8 cellular contexts compared by ENCODE assay signal in genomic region chr17:37358830-37359681, GRCh38. TPM values are rescaled to one million over a fixed set of nuclear protein-coding genes. Genes with fewer than 3 reads are reported as not detected.
A peak's percentile ranks its signal among the peaks of the same experiment; 100 is the strongest.
DNase-seq lines count a peak whose midpoint lies in the region; ATAC-seq, FAIRE-seq and TF ChIP-seq lines count a peak whose summit lies in the region.

No MANE protein-coding gene starts in this region.

- CTCF ChIA-PET in H1 (lab: Charles Lee; ENCODE audit: partially characterized antibody) = interaction anchor here (1.0 to 1.6 kb wide), 5 partner anchors 9 to 38 kb away, joined by 3 to 7 read pairs (median 4); no protein-coding TSS in a partner anchor

- peaks cover 3 to 4% of the 10 kb centered on the region in 2 experiments for H4K20me1 ChIP-seq in H1 (replicated peaks in 1 of 2; ENCODE audit: control insufficient read depth in 1 of 2, insufficient read depth in 2 of 2, low read length in 2 of 2)

- POLR2A ChIA-PET in H1 (lab: Charles Lee; ENCODE audit: partially characterized antibody) = interaction anchor here (0.6 to 2.3 kb wide), 24 partner anchors 9 to 1598 kb away, joined by 3 to 15 read pairs (median 4); partner anchors contain the start of genes ACACA and TADA2A

- peak overlapping the region; percentile 75 to 84 for H3K4me2 ChIP-seq in H1 (ENCODE audit: insufficient read depth in 1 of 2, low read depth in 2 of 2, low read length in 2 of 2)

- peak overlapping the region; percentile 83 to 95 (median 88) for H3K4me3 ChIP-seq in H1 (ENCODE audit: extremely low read depth in 1 of 4, insufficient read depth in 2 of 4, low read depth in 3 of 4, low read length in 4 of 4)

- peak overlapping the region; percentile 77 for H2AFZ ChIP-seq in H1 (ENCODE audit: low read length)

- no peak overlapping the region for H3K23ac ChIP-seq in H1 (ENCODE audit: insufficient read length)

- no peak for FAIRE-seq in H1 (lab: Jason Lieb, UNC)

- peak overlapping the region; percentile 77 for H3K56ac ChIP-seq in H1 (replicated peaks; ENCODE audit: insufficient read length, low read depth, low read length)

- H4K5ac ChIP-seq in H1 (ENCODE audit: insufficient read length, low read depth, low read length) = peak overlapping the region; percentile 92

- peak overlapping the region; percentile 99 for H2BK12ac ChIP-seq in H1 (ENCODE audit: low read depth, low read length)

- peak overlapping the region; percentile 95 for H2BK5ac ChIP-seq in H1 (ENCODE audit: low read depth, low read length)

- H3K27me3 ChIP-seq in H1 (replicated peaks in 1 of 4; ENCODE audit: control insufficient read depth in 3 of 4, extremely low read depth in 1 of 4, insufficient read depth in 3 of 4, low read length in 3 of 4) = no peaks in the 10 kb centered on the region

- no peak overlapping the region for H2BK15ac ChIP-seq in H1 (ENCODE audit: low read length)

- H3K14ac ChIP-seq in H1 (ENCODE audit: insufficient read length) = peak overlapping the region; percentile 58

- H3K4ac ChIP-seq in H1 (replicated peaks; ENCODE audit: insufficient read length, low read depth, low read length) = peak overlapping the region; percentile 98

- H3K23me2 ChIP-seq in H1 (ENCODE audit: low read depth, low read length) = peaks cover 10% of the 10 kb centered on the region

- peak in 1 of 2 experiments; percentile 21; a peak in 2 of 4 replicates for TF ChIP-seq RAD21 in H1 (IDR thresholded peaks at IDR 0.05 in 1 of 2, conservative IDR thresholded peaks at IDR 0.05 in 1 of 2; ENCODE audit: low read depth in 2 of 2, low read length in 2 of 2)

- no peak overlapping the region for H2BK20ac ChIP-seq in H1 (ENCODE audit: low read length)

- H3K79me2 ChIP-seq in H1 (ENCODE audit: control insufficient read depth in 1 of 2, insufficient read depth in 2 of 2, low read length in 2 of 2) = peaks cover 25 to 43% of the 10 kb centered on the region in 2 experiments

- H4K91ac ChIP-seq in H1 (replicated peaks; ENCODE audit: insufficient read length, low read length) = peak overlapping the region; percentile 98

- peaks cover 3% of the 10 kb centered on the region; the same call in 1 of the 2 replicates for H3K79me1 ChIP-seq in H1 (ENCODE audit: low read depth, low read length)

- peak in 1 of 2 experiments; percentile 64; a peak in 1 of 3 replicates for TF ChIP-seq POLR2A in H1 (IDR thresholded peaks at IDR 0.05; ENCODE audit: control extremely low read depth in 1 of 2, low read depth in 2 of 2, low read length in 2 of 2)

- H3K9ac ChIP-seq in H1 (replicated peaks in 1 of 4; ENCODE audit: extremely low read depth in 1 of 4, low read depth in 3 of 4, low read length in 3 of 4) = peak overlapping the region; percentile 77 to 85 (median 80)

- H3K36me3 ChIP-seq in H1 (ENCODE audit: control insufficient read depth in 2 of 4, insufficient read depth in 4 of 4, low read length in 3 of 4) = peaks cover 0 to 3% (median 0%) of the 10 kb centered on the region in 4 experiments; a peak in 1 of 8 replicates

- peak overlapping the region; percentile 97 for H2BK120ac ChIP-seq in H1 (replicated peaks; ENCODE audit: low read depth, low read length)

- peak overlapping the region; percentile 94 for H4K8ac ChIP-seq in H1 (ENCODE audit: extremely low read depth, insufficient read depth, low read length)

- ATAC-seq in GM19468 (IDR thresholded peaks at IDR 0.05; ENCODE audit: extremely low read depth, unreplicated experiment) = peak; percentile 90

- peak overlapping the region; percentile 69 for H3K27ac ChIP-seq in H1 (ENCODE audit: low read depth, low read length)

- DNase-seq in COR-L47 (lab: John Stamatoyannopoulos, UW) (peak; percentile 67), HS-27A (ENCODE audit: low read depth) (peak; percentile 68), H1 (ENCODE audit: low read depth in 1 of 2, low spot score in 2 of 2) (peak; percentile 96), mesenteric fat pad (ENCODE audit: low spot score) (peak; percentile 98)
- DNase-seq in NK-92 treated with Interleukin-12 subunit alpha and Interleukin-12 subunit beta, amount 100 ng/mL, for 24 hours (lab: John Stamatoyannopoulos, UW) = peak; percentile 96
- peak; percentile 78 to 90 (median 81) for DNase-seq in activated CD8-positive, alpha-beta memory T cell treated with anti-CD3 and anti-CD28 coated beads for 48 hours (ENCODE audit: low read depth in 2 of 3, low spot score in 2 of 3)
- DNase-seq in stimulated activated CD8-positive, alpha-beta memory T cell treated with anti-CD3 and anti-CD28 coated beads, Interleukin-15, amount 100 ng/mL, for 1 hour (ENCODE audit: low read depth) = peak; percentile 70

- no peaks in the 10 kb centered on the region for H3K9me3 ChIP-seq in H1 (ENCODE audit: insufficient read depth in 2 of 2, low read depth in 1 of 2, low read length in 1 of 2)

- H3K18ac ChIP-seq in H1 (ENCODE audit: extremely low read depth, low read length) = peak overlapping the region; percentile 97

- TF ChIP-seq EP300 in H1 (IDR thresholded peaks at IDR 0.05; ENCODE audit: borderline replicate concordance in 1 of 2, low read depth in 2 of 2, low read length in 2 of 2) = no peak

- H3K4me1 ChIP-seq in H1 (replicated peaks in 1 of 4; ENCODE audit: control insufficient read depth in 3 of 4, insufficient read depth in 4 of 4, low read length in 3 of 4) = peaks cover 0 to 12% (median 7%) of the 10 kb centered on the region in 4 experiments; a peak in 6 of 7 replicates

- 0 out of 2 replicates have a peak overlapping the region, but pooled peaks have one; percentile 46 for H2AK5ac ChIP-seq in H1 (ENCODE audit: low read depth, low read length)

- TF ChIP-seq CTCF in H1 (IDR thresholded peaks at IDR 0.05; ENCODE audit: control extremely low read depth in 1 of 3, insufficient read depth in 1 of 3, low read depth in 1 of 3, low read length in 3 of 3) = peak in 2 of 3 experiments; percentile 32 to 34; a peak in 2 of 4 replicates

- 2% methylated on average over 35 of the region's 88 CpGs; no CpG with 5 or more reads in 1 of the 2 experiments for WGBS in H1 (ENCODE audit: extremely low coverage in 1 of 2, insufficient coverage in 1 of 2, insufficient read length in 1 of 2, insufficient replicate concordance in 2 of 2, low coverage in 1 of 2, low lambda C conversion rate in 2 of 2, missing lambda C conversion rate in 1 of 2), 2 experiments

TF ChIP-seq in H1, 55 proteins besides CTCF, POLR2A, EP300 and RAD21 (continues in another document):
- TF ChIP-seq RFX5 (IDR thresholded peaks at IDR 0.05; ENCODE audit: borderline replicate concordance, low read depth, low read length) (no peak), TBP (IDR thresholded peaks at IDR 0.05; ENCODE audit: low read depth, low read length) (peak; percentile 61; the same call in 1 of the 2 replicates), KDM1A (IDR thresholded peaks at IDR 0.05; ENCODE audit: borderline replicate concordance, low read length) (no peak), SIX5 (IDR thresholded peaks at IDR 0.05; ENCODE audit: low read depth, low read length) (no peak), KDM4A (IDR thresholded peaks at IDR 0.05; ENCODE audit: low read depth, low read length, severe bottlenecking) (peak; percentile 33), CHD2 (IDR thresholded peaks at IDR 0.05; ENCODE audit: low read length) (no peak), NRF1 (IDR thresholded peaks at IDR 0.05; ENCODE audit: low read depth, low read length) (no peak), SAP30 (IDR thresholded peaks at IDR 0.05; ENCODE audit: insufficient read depth, insufficient replicate concordance, low read length) (no peak), SP4 (IDR thresholded peaks at IDR 0.05; ENCODE audit: low read length) (peak; percentile 71; the same call in 1 of the 2 replicates), SP1 (IDR thresholded peaks at IDR 0.05; ENCODE audit: low read depth, low read length) (peak; percentile 42; the same call in 1 of the 2 replicates), TAF1 (IDR thresholded peaks at IDR 0.05; ENCODE audit: low read depth, low read length) (peak; percentile 86)
- TF ChIP-seq, protein P1, sequence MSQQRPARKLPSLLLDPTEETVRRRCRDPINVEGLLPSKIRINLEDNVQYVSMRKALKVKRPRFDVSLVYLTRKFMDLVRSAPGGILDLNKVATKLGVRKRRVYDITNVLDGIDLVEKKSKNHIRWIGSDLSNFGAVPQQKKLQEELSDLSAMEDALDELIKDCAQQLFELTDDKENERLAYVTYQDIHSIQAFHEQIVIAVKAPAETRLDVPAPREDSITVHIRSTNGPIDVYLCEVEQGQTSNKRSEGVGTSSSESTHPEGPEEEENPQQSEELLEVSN (IDR thresholded peaks at IDR 0.05) = peak; percentile 88

RNA-seq across cellular contexts. Expression of gene C17orf78, which starts 16.7 kb away (rescaled TPM):
- not detected in 2 replicates for total RNA-seq in H1 (2021; fragmentation: NEBNext Ultra II Directional; extraction: Animal tissue kit (Norgen Biotek cat#: 25700))
- not detected in 2 replicates for polyA plus RNA-seq in H1 (2011; rRNA removed)
- polyA plus RNA-seq in H1 (2011; cell fraction: cytosol; rRNA removed) = not detected
- not detected for polyA plus RNA-seq in H1 (2011; cell fraction: nucleus; rRNA removed)
- not detected in 4 replicates for polyA plus RNA-seq in H1 (2012, experiment 1 of 2)
- not detected for polyA plus RNA-seq in H1 (2012, experiment 2 of 2)
- polyA plus RNA-seq in H1 (2013, experiment 1 of 2) = not detected
- polyA plus RNA-seq in H1 (2013, experiment 2 of 2) = not detected
- not detected in 2 replicates for polyA minus RNA-seq in H1 (2011; rRNA and poly(A)+ RNA removed)
- polyA minus RNA-seq in H1 (2011; cell fraction: cytosol; rRNA and poly(A)+ RNA removed) = not detected
- polyA minus RNA-seq in H1 (2011; cell fraction: nucleus; rRNA and poly(A)+ RNA removed) = not detected
- total RNA-seq in mesenteric fat pad = not detected

RNA-seq across cellular contexts. Expression of gene ACACA, which starts 47.6 kb away (rescaled TPM):
- total RNA-seq in H1 (2021; fragmentation: NEBNext Ultra II Directional; extraction: Animal tissue kit (Norgen Biotek cat#: 25700)) = 160 and 171 TPM in 2 replicates
- 64.0 and 74.0 TPM in 2 replicates for polyA plus RNA-seq in H1 (2011; rRNA removed)
- 69.4 TPM for polyA plus RNA-seq in H1 (2011; cell fraction: cytosol; rRNA removed)
- 108 TPM for polyA plus RNA-seq in H1 (2011; cell fraction: nucleus; rRNA removed)
- 81.4 to 104 TPM (median 89.5 TPM) in 4 replicates for polyA plus RNA-seq in H1 (2012, experiment 1 of 2)
- polyA plus RNA-seq in H1 (2012, experiment 2 of 2) = 12.2 TPM
- polyA plus RNA-seq in H1 (2013, experiment 1 of 2) = 40.9 TPM
- 40.4 TPM for polyA plus RNA-seq in H1 (2013, experiment 2 of 2)
- polyA minus RNA-seq in H1 (2011; rRNA and poly(A)+ RNA removed) = 334 and 383 TPM in 2 replicates
- 216 TPM for polyA minus RNA-seq in H1 (2011; cell fraction: cytosol; rRNA and poly(A)+ RNA removed)
- 428 TPM for polyA minus RNA-seq in H1 (2011; cell fraction: nucleus; rRNA and poly(A)+ RNA removed)
- 59.1 TPM for total RNA-seq in mesenteric fat pad

RNA-seq across cellular contexts. Expression of gene TADA2A, which starts 47.6 kb away (rescaled TPM):
- 18.2 and 18.5 TPM in 2 replicates for total RNA-seq in H1 (2021; fragmentation: NEBNext Ultra II Directional; extraction: Animal tissue kit (Norgen Biotek cat#: 25700))
- 4.7 and 8.4 TPM in 2 replicates for polyA plus RNA-seq in H1 (2011; rRNA removed)
- 10.1 TPM for polyA plus RNA-seq in H1 (2011; cell fraction: cytosol; rRNA removed)
- polyA plus RNA-seq in H1 (2011; cell fraction: nucleus; rRNA removed) = 15.4 TPM
- 12.9 to 19.6 TPM (median 14.9 TPM) in 4 replicates for polyA plus RNA-seq in H1 (2012, experiment 1 of 2)
- polyA plus RNA-seq in H1 (2012, experiment 2 of 2) = 7.0 TPM
- polyA plus RNA-seq in H1 (2013, experiment 1 of 2) = 14.3 TPM
- polyA plus RNA-seq in H1 (2013, experiment 2 of 2) = 15.0 TPM
- 37.6 and 43.3 TPM in 2 replicates for polyA minus RNA-seq in H1 (2011; rRNA and poly(A)+ RNA removed)
- polyA minus RNA-seq in H1 (2011; cell fraction: cytosol; rRNA and poly(A)+ RNA removed) = 9.5 TPM
- polyA minus RNA-seq in H1 (2011; cell fraction: nucleus; rRNA and poly(A)+ RNA removed) = 29.8 TPM
- total RNA-seq in mesenteric fat pad = 19.4 TPM

Comparison
In these comparisons a context has a peak if more than half of its experiments do, and no peak if none do; other contexts are left out.
1. Peak in every context shown above with its lines: DNase-seq, ATAC-seq, H3K4me3 ChIP-seq and H3K27ac ChIP-seq.